ENCODE assay signal across 21 cellular contexts in genomic region chr2:160977376-160977775, GRCh38.
"Had no signal": no experiment of that assay in that cellular context is flagged by ENCODE, and none has a peak within 500 bp of the region (broad histone marks: within the 10 kb centered on the region; RNA-seq: fewer than 3 reads in every experiment).

No MANE protein-coding gene starts in this region.

- H3K4me3 ChIP-seq: left ventricle myocardium inferior, lower lobe of right lung, skin epidermis, testis, tibial nerve, upper lobe of right lung, vagina had no signal

- ATAC-seq: lower lobe of right lung; naive thymus-derived CD8-positive, alpha-beta T cell; sciatic nerve; stimulated activated naive B cell treated with anti-CD40 and anti-IgM and Interleukin-4, amounts not matched to agents 10 μg/mL and 1 μg/mL and 100 μg/mL, for 72 hours; stimulated activated naive CD8-positive, alpha-beta T cell treated with anti-CD3 and anti-CD28 coated beads, Interleukin-15, amount 100 ng/mL, for 72 hours; upper lobe of right lung had no signal

- H3K36me3 ChIP-seq: left ventricle myocardium inferior, lower lobe of right lung, neutrophil, tibial nerve, upper lobe of right lung, vagina had no signal

- H3K9me3 ChIP-seq: lower lobe of right lung, neutrophil, testis, tibial nerve, upper lobe of right lung, vagina had no signal

- DNase-seq: dermis blood vessel endothelial cell; erythroblast; immature natural killer cell; kidney; left cardiac atrium; left ventricle myocardium inferior; lower lobe of right lung; mesenchymal stem cell; naive thymus-derived CD8-positive, alpha-beta T cell; posterior cingulate gyrus; stimulated activated CD4-positive, alpha-beta T cell treated with anti-CD3 and anti-CD28 coated beads, Interleukin-2, amount 100 ng/mL, for 24 hours; stimulated activated CD4-positive, alpha-beta T cell treated with anti-CD3 and anti-CD28 coated beads, Interleukin-4, amount 100 ng/mL, for 4 hours; stimulated activated naive B cell treated with anti-CD40 and anti-IgM and Interleukin-4, amounts not matched to agents 10 μg/mL and 1 μg/mL and 100 μg/mL, for 72 hours; stimulated activated naive CD8-positive, alpha-beta T cell treated with anti-CD3 and anti-CD28 coated beads, Interleukin-15, amount 100 ng/mL, for 72 hours; testis; upper lobe of right lung had no signal

- H3K4me1 ChIP-seq: left ventricle myocardium inferior, lower lobe of right lung, testis, tibial nerve, upper lobe of right lung, vagina had no signal
